ENCODE assay signal across 26 cellular contexts in genomic region chr19:20863176-20863575, GRCh38. TPM values are rescaled to one million over a fixed set of nuclear protein-coding genes. Genes with fewer than 3 reads are reported as not detected.
DNase-seq lines count a peak whose midpoint lies in the region; ATAC-seq, FAIRE-seq and TF ChIP-seq lines count a peak whose summit lies in the region.
"Had no signal": no experiment of that assay in that cellular context is flagged by ENCODE, and none has a peak within 500 bp of the region (broad histone marks: within the 10 kb centered on the region; RNA-seq: fewer than 3 reads in every experiment).

No MANE protein-coding gene starts in this region.

- no peaks in the 10 kb centered on the region for H3K9me2 ChIP-seq in MM.1S (replicated peaks; ENCODE audit: insufficient read depth, low read length)
- H3K9me2 ChIP-seq: SK-N-SH had no signal

- WGBS in K562 (ENCODE audit: insufficient coverage, low coverage, missing lambda C conversion rate): 0% methylated on average over 4 of the region's 6 CpGs

- BruUV-seq in K562 (replicated peaks; lab: Mats Ljungman, UMichigan): no TSS peak

- H3K79me2 ChIP-seq in MM.1S (ENCODE audit: low read length) (no peaks in the 10 kb centered on the region), K562 (ENCODE audit: control insufficient read depth, insufficient read depth, low read length) (no peaks in the 10 kb centered on the region)

- TF ChIP-seq EP300 in K562 (IDR thresholded peaks at IDR 0.05; ENCODE audit: low read length): no peak

- POLR2A ChIA-PET in K562 (lab: Yijun Ruan, JAX): interaction anchor here (0.5 to 0.7 kb wide), 2 partner anchors 203 to 965 kb away, joined by 3 to 4 read pairs; no protein-coding TSS in a partner anchor

- CTCF ChIA-PET in K562 (lab: Yijun Ruan, JAX; ENCODE audit: low intra/inter-chr PET ratio): no interaction called here

- no peak overlapping the region for H3K9ac ChIP-seq in MM.1S (ENCODE audit: low read length)
- no peak overlapping the region for H3K9ac ChIP-seq in K562 (ENCODE audit: insufficient read depth in 1 of 2, low read depth in 2 of 2, low read length in 2 of 2)
- H3K9ac ChIP-seq: BLaER1, SK-N-SH had no signal

- TF ChIP-seq POLR2A in K562 (conservative IDR thresholded peaks at IDR 0.05) (no peak), vagina (IDR thresholded peaks at IDR 0.05) (no peak)

- no peaks in the 10 kb centered on the region for H3K9me3 ChIP-seq in MM.1S (replicated peaks; ENCODE audit: insufficient read depth, low read length)
- H3K9me3 ChIP-seq in K562 (replicated peaks; ENCODE audit: control insufficient read depth, insufficient read depth, low read depth, low read length): peaks cover 3% of the 10 kb centered on the region; the same call in 1 of the 2 replicates
- no peaks in the 10 kb centered on the region for H3K9me3 ChIP-seq in vagina
- H3K9me3 ChIP-seq: SK-N-SH had no signal

- H3K4me3 ChIP-seq in MM.1S (ENCODE audit: low read length) (no peak overlapping the region), K562 (no peak overlapping the region), vagina (no peak overlapping the region)
- H3K4me3 ChIP-seq: BLaER1, GM12878 had no signal

- peak; percentile 1 for DNase-seq in NCI-H2227 (lab: John Stamatoyannopoulos, UW; ENCODE audit: unreplicated experiment)
- DNase-seq in NCI-H2227 treated with DMSO at 0.1 percent for 48 hours (lab: John Stamatoyannopoulos, UW): no peak
- DNase-seq in MM.1S: peak; percentile 6
- no peak for DNase-seq in K562 (ENCODE audit: extremely low read depth in 1 of 4, low spot score in 3 of 4)
- peak; percentile 81 to 82 for DNase-seq in vagina (ENCODE audit: extremely low spot score in 2 of 2)
- no peak for DNase-seq in amniotic stem cell (lab: John Stamatoyannopoulos, UW)
- DNase-seq: CD4-positive, CD25-positive, alpha-beta regulatory T cell; HCEC 1CT; Karpas-422; NCI-H1105; NCI-H1436 treated with DMSO at 0.1 percent for 48 hours; NCI-H1930; NCI-H2107; NCI-H345; NCI-H510A treated with DMSO at 0.1 percent for 48 hours; NCI-H774; Right ventricle myocardium superior; RPMI8226; SK-N-SH; SW 1271 had no signal

- H2AFZ ChIP-seq in MM.1S (ENCODE audit: low read length): no peak overlapping the region
- no peak overlapping the region for H2AFZ ChIP-seq in K562 (ENCODE audit: low read depth, low read length)

- ATAC-seq in K562 (no peak), GM21737 (IDR thresholded peaks at IDR 0.05; ENCODE audit: unreplicated experiment) (no peak)
- ATAC-seq: GM12878 had no signal

- H3K27me3 ChIP-seq in MM.1S (replicated peaks; ENCODE audit: insufficient read depth, low read length) (no peaks in the 10 kb centered on the region), K562 (ENCODE audit: control insufficient read depth in 2 of 2, insufficient read depth in 2 of 2, low read length in 2 of 2) (no peaks in the 10 kb centered on the region), vagina (no peaks in the 10 kb centered on the region)
- H3K27me3 ChIP-seq: BLaER1 had no signal

- no peaks in the 10 kb centered on the region for H3K4me1 ChIP-seq in MM.1S (ENCODE audit: low read length)
- H3K4me1 ChIP-seq in K562 (replicated peaks in 1 of 2; ENCODE audit: control insufficient read depth in 2 of 2, insufficient read depth in 2 of 2, low read length in 2 of 2): no peaks in the 10 kb centered on the region
- H3K4me1 ChIP-seq in vagina: no peaks in the 10 kb centered on the region

- no peak for FAIRE-seq in K562 (lab: Jason Lieb, UNC)
- FAIRE-seq: D721Med, GM12878, H1 had no signal

- intact Hi-C loops in K562 (cut with micrococcal nuclease): no loop called here
- intact Hi-C loops in vagina (cut with DNase I): no loop called here

- in situ Hi-C loops in K562 (cut with MboI): no loop called here

- H3F3A ChIP-seq in MM.1S (ENCODE audit: insufficient read depth, low read length): no peaks in the 10 kb centered on the region

- no peaks in the 10 kb centered on the region for H4K20me1 ChIP-seq in MM.1S (ENCODE audit: insufficient read depth, low read length)
- H4K20me1 ChIP-seq in K562 (replicated peaks; ENCODE audit: control insufficient read depth, insufficient read depth, low read length): no peaks in the 10 kb centered on the region
- H4K20me1 ChIP-seq: BLaER1 had no signal

- no peak for TF ChIP-seq RAD21 in K562 (CRISPR knock-in tag; conservative IDR thresholded peaks at IDR 0.05 in 1 of 2, IDR thresholded peaks at IDR 0.05 in 1 of 2)

- H3K27ac ChIP-seq in MM.1S (ENCODE audit: low read length) (no peak overlapping the region), K562 (ENCODE audit: extremely low read depth, low read depth, low read length) (no peak overlapping the region), vagina (no peak overlapping the region)
- H3K27ac ChIP-seq: BLaER1, HL-60 had no signal

- H3K36me3 ChIP-seq in MM.1S (replicated peaks; ENCODE audit: insufficient read depth, low read length) (no peaks in the 10 kb centered on the region), K562 (ENCODE audit: control insufficient read depth, insufficient read depth, low read length) (no peaks in the 10 kb centered on the region), vagina (no peaks in the 10 kb centered on the region)
- H3K36me3 ChIP-seq: BLaER1 had no signal

- H3K9me1 ChIP-seq in K562 (ENCODE audit: control insufficient read depth, insufficient read depth, low read length): no peaks in the 10 kb centered on the region

- TF ChIP-seq CTCF in MM.1S (IDR thresholded peaks at IDR 0.05; ENCODE audit: low read length) (no peak), K562 (IDR thresholded peaks at IDR 0.05 in 2 of 3, conservative IDR thresholded peaks at IDR 0.05 in 1 of 3; ENCODE audit: insufficient read depth in 2 of 3, low read depth in 1 of 3, low read length in 3 of 3) (no peak), vagina (IDR thresholded peaks at IDR 0.05) (no peak)

- H3K4me2 ChIP-seq in MM.1S (ENCODE audit: low read depth, low read length): no peak overlapping the region
- H3K4me2 ChIP-seq in K562 (ENCODE audit: insufficient read depth, low read length): no peak overlapping the region
- H3K4me2 ChIP-seq: BLaER1, SK-N-SH had no signal

TF ChIP-seq in K562, 482 proteins besides CTCF, POLR2A, EP300 and RAD21:
- TF ChIP-seq GABPA (tag; conservative IDR thresholded peaks at IDR 0.05; ENCODE audit: low read depth) (no peak), HMGXB4 (CRISPR knock-in tag; IDR thresholded peaks at IDR 0.05) (no peak), THRA (IDR thresholded peaks at IDR 0.05) (no peak), PKNOX1 (IDR thresholded peaks at IDR 0.05) (peak; percentile 27; the same call in 1 of the 2 replicates)
TF ChIP-seq in K562: peak in this region for 1.

RNA-seq across cellular contexts. Expression of gene ZNF85, which starts 59.9 kb away (rescaled TPM):
- 1.1 and 1.5 TPM in 2 replicates for total RNA-seq in K562 (2011; cell fraction: chromatin; rRNA removed; ENCODE audit: low replicate concordance)
- 0.50 and 2.0 TPM in 2 replicates for total RNA-seq in K562 (2011; cell fraction: nucleolus; rRNA removed)
- total RNA-seq in K562 (2011; cell fraction: nucleoplasm; rRNA removed): 1.1 and 1.8 TPM in 2 replicates
- 0.41 and 1.6 TPM in 2 replicates for total RNA-seq in K562 (2014; rRNA removed)
- total RNA-seq in K562 (2014; rRNA removed; fragmentation: Illumina TruSeq; extraction: Trizol): 1.0 and 1.8 TPM in 2 replicates
- total RNA-seq in K562 (2015; rRNA removed; fragmentation: Illumina TruSeq; extraction: Trizol): 1.1 and 1.7 TPM in 2 replicates
- total RNA-seq in K562 (2021): 0.74 and 1.2 TPM in 2 replicates
- polyA plus RNA-seq in K562 (2011; rRNA removed): 0.98 and 2.9 TPM in 2 replicates
- 0.25 and 2.2 TPM in 2 replicates for polyA plus RNA-seq in K562 (2011; cell fraction: cytosol; rRNA removed)
- polyA plus RNA-seq in K562 (2011; cell fraction: nucleus; rRNA removed): 0.41 and 3.1 TPM in 2 replicates
- polyA plus RNA-seq in K562 (2012): 0.39 and 0.82 TPM in 2 replicates
- polyA plus RNA-seq in K562 (2014; fragmentation: Illumina TruSeq; extraction: Trizol): 0.92 and 1.1 TPM in 2 replicates
- under 1 TPM; 0.76 to 0.83 TPM for polyA plus RNA-seq in K562 (2014; fragmentation: Nextera tagmentation; extraction: Ambion mirVana)
- polyA plus RNA-seq in K562 (2014; rRNA removed): 0.59 and 0.78 TPM in 2 replicates
- polyA minus RNA-seq in K562 (2011; rRNA and poly(A)+ RNA removed): 0.46 and 4.8 TPM in 2 replicates
- 1.9 and 3.8 TPM in 2 replicates for polyA minus RNA-seq in K562 (2011; cell fraction: cytosol; rRNA and poly(A)+ RNA removed)
- polyA minus RNA-seq in K562 (2011; cell fraction: nucleus; rRNA and poly(A)+ RNA removed): 0.67 and 5.3 TPM in 2 replicates
- 2.2 TPM for total RNA-seq in vagina

Comparison
In these comparisons a context has a peak if more than half of its experiments do, and no peak if none do; other contexts are left out.
1. DNase-seq: peak in NCI-H2227 (single experiment), MM.1S (single experiment) and vagina (2 of 2); none in NCI-H2227 treated with DMSO at 0.1 percent for 48 hours (single experiment), K562 (0 of 4) and amniotic stem cell (single experiment).